ENCODE assay signal across 23 cellular contexts in genomic region chr12:95857151-95857550, GRCh38. TPM values are rescaled to one million over a fixed set of nuclear protein-coding genes. Genes with fewer than 3 reads are reported as not detected.
A peak's percentile ranks its signal among the peaks of the same experiment; 100 is the strongest.
DNase-seq lines count a peak whose midpoint lies in the region; ATAC-seq and TF ChIP-seq lines count a peak whose summit lies in the region.
"Had no signal": no experiment of that assay in that cellular context is flagged by ENCODE, and none has a peak within 500 bp of the region (broad histone marks: within the 10 kb centered on the region; RNA-seq: fewer than 3 reads in every experiment).

No MANE protein-coding gene starts in this region.

- H3K4me3 ChIP-seq in CD4-positive, CD25-positive, alpha-beta regulatory T cell (ENCODE audit: low read depth, low read length): no peak overlapping the region
- H3K4me3 ChIP-seq in HUES64 (ENCODE audit: low read length) (peak overlapping the region; percentile 97; the same call in 1 of the 2 replicates), PC-9 (no peak overlapping the region), iPS-18a (ENCODE audit: low read length) (peak overlapping the region; percentile 75)
- H3K4me3 ChIP-seq: psoas muscle had no signal

- peaks cover 10% of the 10 kb centered on the region for H3K36me3 ChIP-seq in CD4-positive, CD25-positive, alpha-beta regulatory T cell (ENCODE audit: control insufficient read depth, insufficient read depth, low read length)
- H3K36me3 ChIP-seq in HUES64 (ENCODE audit: insufficient read depth, low read length) (peaks cover 15% of the 10 kb centered on the region), PC-9 (ENCODE audit: low read depth) (peaks cover 13% of the 10 kb centered on the region), iPS-18a (ENCODE audit: control insufficient read depth, low read depth, low read length) (peaks cover 13% of the 10 kb centered on the region)

- H3K27ac Mint-ChIP-seq in CD4-positive, CD25-positive, alpha-beta regulatory T cell: no peak overlapping the region
- no peak overlapping the region for H3K27ac Mint-ChIP-seq in progenitor cell of endocrine pancreas
- H3K27ac Mint-ChIP-seq: activated CD8-positive, alpha-beta T cell treated with anti-CD3 and anti-CD28 coated beads for 36 hours; activated naive CD4-positive, alpha-beta T cell treated with anti-CD3 and anti-CD28 coated beads, Interleukin-2, amount 10 ng/mL, durations not matched to agents 7 days and 5 days had no signal

- BruUV-seq in PC-9 (replicated peaks; lab: Mats Ljungman, UMichigan): no TSS peak

- no peak overlapping the region for H3K27ac ChIP-seq in CD4-positive, CD25-positive, alpha-beta regulatory T cell (ENCODE audit: insufficient read depth, low read length, poor library complexity, severe bottlenecking)
- no peak overlapping the region for H3K27ac ChIP-seq in HUES64 (ENCODE audit: low read depth, low read length)
- no peak overlapping the region for H3K27ac ChIP-seq in PC-9
- H3K27ac ChIP-seq in iPS-18a (ENCODE audit: low read length): no peak overlapping the region
- H3K27ac ChIP-seq: foreskin keratinocyte, psoas muscle, RWPE1, tibial nerve had no signal

- no peak overlapping the region for H3K4me2 ChIP-seq in PC-9

- intact Hi-C loops in PC-9 (cut with micrococcal nuclease; ENCODE audit: unreplicated experiment): no loop called here

- no peaks in the 10 kb centered on the region for H3K9me3 ChIP-seq in CD4-positive, CD25-positive, alpha-beta regulatory T cell (ENCODE audit: control insufficient read depth in 2 of 2, low read length in 2 of 2)
- peaks cover 11% of the 10 kb centered on the region for H3K9me3 ChIP-seq in HUES64 (ENCODE audit: insufficient read depth, low read depth, low read length)
- H3K9me3 ChIP-seq in PC-9 (ENCODE audit: insufficient read depth, low read depth): no peaks in the 10 kb centered on the region
- no peaks in the 10 kb centered on the region for H3K9me3 ChIP-seq in iPS-18a (ENCODE audit: control insufficient read depth, low read depth, low read length)
- H3K9me3 ChIP-seq: psoas muscle, tibial nerve had no signal

- peak overlapping the region; percentile 25; the same call in 1 of the 2 replicates for H2AFZ ChIP-seq in PC-9

- CTCF ChIA-PET in PC-9 (lab: Charles Lee): no interaction called here

- H3K27me3 ChIP-seq in CD4-positive, CD25-positive, alpha-beta regulatory T cell (ENCODE audit: control insufficient read depth, insufficient read depth, low read length): peaks cover 2% of the 10 kb centered on the region
- H3K27me3 ChIP-seq in HUES64 (ENCODE audit: insufficient read depth, low read length) (no peaks in the 10 kb centered on the region), PC-9 (ENCODE audit: insufficient read depth, low read depth) (no peaks in the 10 kb centered on the region), iPS-18a (ENCODE audit: control insufficient read depth, insufficient read depth, low read length) (no peaks in the 10 kb centered on the region)
- H3K27me3 ChIP-seq: tibial nerve had no signal

- no peaks in the 10 kb centered on the region; the same call in 1 of the 2 replicates for H3K9me2 ChIP-seq in PC-9 (ENCODE audit: insufficient read depth)

- peaks cover 41% of the 10 kb centered on the region for H3K27me3 Mint-ChIP-seq in CD4-positive, CD25-positive, alpha-beta regulatory T cell
- no peaks in the 10 kb centered on the region for H3K27me3 Mint-ChIP-seq in progenitor cell of endocrine pancreas

- H4K20me1 ChIP-seq in PC-9 (ENCODE audit: insufficient read depth): no peaks in the 10 kb centered on the region

- H3K9ac ChIP-seq in HUES64 (ENCODE audit: low read depth, low read length): no peak overlapping the region
- no peak overlapping the region for H3K9ac ChIP-seq in iPS-18a (ENCODE audit: low read length)

- no peaks in the 10 kb centered on the region for H3K9me3 Mint-ChIP-seq in CD4-positive, CD25-positive, alpha-beta regulatory T cell
- H3K9me3 Mint-ChIP-seq in progenitor cell of endocrine pancreas (ENCODE audit: low read depth): peaks cover 2% of the 10 kb centered on the region
- H3K9me3 Mint-ChIP-seq: activated CD8-positive, alpha-beta T cell treated with anti-CD3 and anti-CD28 coated beads for 36 hours; activated naive CD4-positive, alpha-beta T cell treated with anti-CD3 and anti-CD28 coated beads, Interleukin-2, amount 10 ng/mL, durations not matched to agents 7 days and 5 days; activated T-cell treated with anti-CD3 and anti-CD28 coated beads, Interleukin-2, amount 50 U/mL, for 4 hours; naive thymus-derived CD8-positive, alpha-beta T cell had no signal

- H3K36me3 Mint-ChIP-seq in CD4-positive, CD25-positive, alpha-beta regulatory T cell: peaks cover 10% of the 10 kb centered on the region
- H3K36me3 Mint-ChIP-seq in progenitor cell of endocrine pancreas (ENCODE audit: insufficient read depth): peaks cover 14% of the 10 kb centered on the region

- H3F3A ChIP-seq in PC-9 (ENCODE audit: insufficient read depth, low read depth): no peaks in the 10 kb centered on the region

- WGBS in HUES64: 90% methylated on average over 6 of the region's 6 CpGs

- no peak for DNase-seq in CD4-positive, CD25-positive, alpha-beta regulatory T cell
- DNase-seq in PC-9: no peak
- DNase-seq in progenitor cell of endocrine pancreas (ENCODE audit: low spot score, unreplicated experiment): no peak
- DNase-seq: activated CD8-positive, alpha-beta T cell treated with anti-CD3 and anti-CD28 coated beads for 36 hours; activated naive CD4-positive, alpha-beta T cell treated with anti-CD3 and anti-CD28 coated beads, Interleukin-2, amount 10 ng/mL, durations not matched to agents 7 days and 5 days; activated T-cell treated with anti-CD3 and anti-CD28 coated beads, Interleukin-2, amount 50 U/mL, for 4 hours; cerebellar nuclear complex; DMS79 treated with DMSO at 0.1 percent for 48 hours; foreskin keratinocyte; naive thymus-derived CD8-positive, alpha-beta T cell; NCI-H2171 treated with DMSO at 0.1 percent for 48 hours; psoas muscle; small intestine; stimulated activated CD4-positive, alpha-beta T cell treated with anti-CD3 and anti-CD28 coated beads, Interleukin-2, amount 100 ng/mL, for 48 hours; stimulated activated naive CD4-positive, alpha-beta T cell treated with Interleukin-2 at 50 U/mL for 16 hours had no signal

- no peak for ATAC-seq in CD4-positive, CD25-positive, alpha-beta regulatory T cell (ENCODE audit: low read depth in 2 of 2)
- ATAC-seq in GM21825 (IDR thresholded peaks at IDR 0.05; ENCODE audit: unreplicated experiment): no peak
- ATAC-seq in HG02610 (IDR thresholded peaks at IDR 0.05; ENCODE audit: unreplicated experiment): no peak
- ATAC-seq in GM18498 (IDR thresholded peaks at IDR 0.05; ENCODE audit: unreplicated experiment): no peak
- ATAC-seq: activated CD4-positive, CD25-positive, alpha-beta regulatory T cell treated with anti-CD3 and anti-CD28 coated beads, Interleukin-2, amount 50 U/mL, for 24 hours; activated CD8-positive, alpha-beta T cell treated with anti-CD3 and anti-CD28 coated beads for 36 hours; activated T-cell treated with anti-CD3 and anti-CD28 coated beads, Interleukin-2, amount 50 U/mL, for 4 hours; foreskin keratinocyte; naive thymus-derived CD8-positive, alpha-beta T cell; psoas muscle had no signal

- no peak for TF ChIP-seq CTCF in PC-9 (conservative IDR thresholded peaks at IDR 0.05)
- TF ChIP-seq CTCF in progenitor cell of endocrine pancreas (IDR thresholded peaks at IDR 0.05; ENCODE audit: unreplicated experiment): no peak

- POLR2A ChIA-PET in PC-9 (lab: Charles Lee; ENCODE audit: unreplicated experiment): no interaction called here

- peaks cover 0 to 13% (median under 1%) of the 10 kb centered on the region in 4 donors for H3K4me1 Mint-ChIP-seq in CD4-positive, CD25-positive, alpha-beta regulatory T cell
- peaks cover 6% of the 10 kb centered on the region for H3K4me1 Mint-ChIP-seq in progenitor cell of endocrine pancreas (ENCODE audit: low read depth)

- H3K4me3 Mint-ChIP-seq in CD4-positive, CD25-positive, alpha-beta regulatory T cell: peak overlapping the region in 3 of 4 donors; percentile 24 to 49 (median 45)
- no peak overlapping the region for H3K4me3 Mint-ChIP-seq in progenitor cell of endocrine pancreas (ENCODE audit: low read depth)
- H3K4me3 Mint-ChIP-seq: activated CD8-positive, alpha-beta T cell treated with anti-CD3 and anti-CD28 coated beads for 36 hours; activated T-cell treated with anti-CD3 and anti-CD28 coated beads, Interleukin-2, amount 50 U/mL, for 4 hours had no signal

- H3K79me2 ChIP-seq in PC-9 (ENCODE audit: low read depth): peaks cover 34% of the 10 kb centered on the region

- peaks cover 26% of the 10 kb centered on the region for H3K4me1 ChIP-seq in CD4-positive, CD25-positive, alpha-beta regulatory T cell (ENCODE audit: control insufficient read depth, insufficient read depth, low read length, poor library complexity, severe bottlenecking)
- H3K4me1 ChIP-seq in HUES64 (ENCODE audit: insufficient read depth, low read length) (peaks cover 11% of the 10 kb centered on the region), PC-9 (replicated peaks; ENCODE audit: insufficient read depth) (peaks cover 16% of the 10 kb centered on the region), iPS-18a (ENCODE audit: control insufficient read depth, low read depth, low read length) (no peaks in the 10 kb centered on the region)
- H3K4me1 ChIP-seq: foreskin keratinocyte had no signal

RNA-seq across cellular contexts. Expression of gene SNRPF, which starts 1.6 kb away (rescaled TPM):
- total RNA-seq in CD4-positive, CD25-positive, alpha-beta regulatory T cell: 22.4 TPM
- polyA plus RNA-seq in CD4-positive, CD25-positive, alpha-beta regulatory T cell: 10 to 100 TPM; 45.1 to 61.1 (median 48.3) TPM
- 138 TPM for polyA plus RNA-seq in HUES64 (2013, experiment 1 of 2)
- polyA plus RNA-seq in HUES64 (2013, experiment 2 of 2): 145 TPM
- 31.1 and 50.3 TPM in 2 replicates for total RNA-seq in PC-9 (2021)
- 48.5 and 49.3 TPM in 2 replicates for total RNA-seq in progenitor cell of endocrine pancreas

Comparison
In these comparisons a context has a peak if more than half of its experiments do, and no peak if none do; other contexts are left out.
1. H3K4me3 ChIP-seq: peak in HUES64 (single experiment) and iPS-18a (single experiment); none in CD4-positive, CD25-positive, alpha-beta regulatory T cell (single experiment) and PC-9 (single experiment).